In genomic region chr7:16652255-16652583, GRCh38 we compare ENCODE assay signal across 24 cellular contexts. TPM values are rescaled to one million over a fixed set of nuclear protein-coding genes. Genes with fewer than 3 reads are reported as not detected.
DNase-seq lines count a peak whose midpoint lies in the region; ATAC-seq, FAIRE-seq and TF ChIP-seq lines count a peak whose summit lies in the region.
"Had no signal": no experiment of that assay in that cellular context is flagged by ENCODE, and none has a peak within 500 bp of the region (broad histone marks: within the 10 kb centered on the region; RNA-seq: fewer than 3 reads in every experiment).

No MANE protein-coding gene starts in this region.

- peaks cover 7 to 12% of the 10 kb centered on the region in 2 experiments for H4K20me1 ChIP-seq in H1 (replicated peaks in 1 of 2; ENCODE audit: control insufficient read depth in 1 of 2, insufficient read depth in 2 of 2, low read length in 2 of 2)

- DNase-seq in NCI-H69 (lab: John Stamatoyannopoulos, UW) (peak; percentile 28), H1 (ENCODE audit: low read depth in 1 of 2, low spot score in 2 of 2) (no peak), left ventricle myocardium inferior (no peak), trophoblast cell (peak in 1 of 2 donors; percentile 32), NCI-H226 (no peak), NCI-H526 (lab: John Stamatoyannopoulos, UW) (no peak)
- DNase-seq: activated CD4-positive, alpha-beta memory T cell treated with anti-CD3 and anti-CD28 coated beads for 36 hours; activated CD8-positive, alpha-beta memory T cell treated with anti-CD3 and anti-CD28 coated beads, Interleukin-2, amount 50 U/mL, for 48 hours; activated naive CD4-positive, alpha-beta T cell treated with anti-CD3 and anti-CD28 coated beads, Interleukin-2, amount 10 ng/mL, durations not matched to agents 7 days and 5 days; central memory CD4-positive, alpha-beta T cell; H7; kidney; NCI-H2029 treated with DMSO at 0.1 percent for 48 hours; NCI-H774; posterior cingulate gyrus; stimulated activated naive CD8-positive, alpha-beta T cell treated with anti-CD3 and anti-CD28 coated beads, Interleukin-15, Interleukin-2, amounts not matched to agents 100 U/mL and 50 U/mL, for 24 hours; T-cell had no signal

- no peak overlapping the region for H4K12ac ChIP-seq in trophoblast cell (ENCODE audit: low read depth, low read length)

- POLR2A ChIA-PET in H1 (lab: Charles Lee; ENCODE audit: partially characterized antibody) = interaction anchor here (0.8 to 1.4 kb wide), 2 partner anchors 12 to 15 kb away, joined by 3 to 4 read pairs; no protein-coding TSS in a partner anchor

- no peak overlapping the region for H2BK15ac ChIP-seq in H1 (ENCODE audit: low read length)

- H3K23ac ChIP-seq in H1 (ENCODE audit: insufficient read length) (no peak overlapping the region), trophoblast cell (ENCODE audit: low read length) (no peak overlapping the region)

- no peak overlapping the region for H3K14ac ChIP-seq in H1 (ENCODE audit: insufficient read length)
- H3K14ac ChIP-seq in trophoblast cell (ENCODE audit: low read length) = no peak overlapping the region

- intact Hi-C loops in left ventricle myocardium inferior (cut with micrococcal nuclease) = no loop called here

- WGBS in H1 (ENCODE audit: extremely low coverage in 1 of 2, insufficient coverage in 1 of 2, insufficient read length in 1 of 2, insufficient replicate concordance in 2 of 2, low coverage in 1 of 2, low lambda C conversion rate in 2 of 2, missing lambda C conversion rate in 1 of 2), 2 experiments = 92% methylated on average over 7 of the region's 7 CpGs; no CpG with 5 or more reads in 1 of the 2 experiments
- no CpG with 5 or more reads among the region's 7 CpGs for WGBS in trophoblast cell (ENCODE audit: extremely low coverage, insufficient coverage, insufficient read length)

- no peak overlapping the region for H4K5ac ChIP-seq in H1 (ENCODE audit: insufficient read length, low read depth, low read length)

- TF ChIP-seq POLR2A in H1 (IDR thresholded peaks at IDR 0.05; ENCODE audit: control extremely low read depth in 1 of 2, low read depth in 2 of 2, low read length in 2 of 2) (no peak), GM18505 (IDR thresholded peaks at IDR 0.05; ENCODE audit: borderline replicate concordance, extremely low read depth, insufficient read depth, insufficient read length) (no peak)

- no peak overlapping the region for H3K4ac ChIP-seq in H1 (replicated peaks; ENCODE audit: insufficient read length, low read depth, low read length)
- peak overlapping the region; percentile 30 for H3K4ac ChIP-seq in trophoblast cell (ENCODE audit: low read depth, low read length)

- no peak overlapping the region for H4K91ac ChIP-seq in H1 (replicated peaks; ENCODE audit: insufficient read length, low read length)
- no peak overlapping the region for H4K91ac ChIP-seq in trophoblast cell (ENCODE audit: low read depth, low read length)

- H3K4me2 ChIP-seq in H1 (ENCODE audit: insufficient read depth in 1 of 2, low read depth in 2 of 2, low read length in 2 of 2) (no peak overlapping the region), trophoblast cell (ENCODE audit: low read length) (no peak overlapping the region)

- no peak for TF ChIP-seq RAD21 in H1 (IDR thresholded peaks at IDR 0.05 in 1 of 2, conservative IDR thresholded peaks at IDR 0.05 in 1 of 2; ENCODE audit: low read depth in 2 of 2, low read length in 2 of 2)

- H3K79me1 ChIP-seq in H1 (ENCODE audit: low read depth, low read length) (peaks cover 5% of the 10 kb centered on the region; the same call in 1 of the 2 replicates), trophoblast cell (ENCODE audit: low read length) (peaks cover 2% of the 10 kb centered on the region)

- TF ChIP-seq EP300 in H1 (IDR thresholded peaks at IDR 0.05; ENCODE audit: borderline replicate concordance in 1 of 2, low read depth in 2 of 2, low read length in 2 of 2) = no peak

- ATAC-seq in GM18505 (IDR thresholded peaks at IDR 0.05; ENCODE audit: unreplicated experiment) (no peak), GM19328 (IDR thresholded peaks at IDR 0.05; ENCODE audit: unreplicated experiment) (no peak)
- ATAC-seq: activated CD4-positive, CD25-positive, alpha-beta regulatory T cell treated with anti-CD3 and anti-CD28 coated beads, Interleukin-2, amount 50 U/mL, for 24 hours; GM12878; stimulated activated naive CD8-positive, alpha-beta T cell treated with anti-CD3 and anti-CD28 coated beads, Interleukin-15, Interleukin-2, amounts not matched to agents 100 U/mL and 50 U/mL, for 24 hours; T-cell had no signal

- no peak overlapping the region for H4K8ac ChIP-seq in H1 (ENCODE audit: extremely low read depth, insufficient read depth, low read length)
- H4K8ac ChIP-seq in trophoblast cell (ENCODE audit: low read depth, low read length) = no peak overlapping the region

- H2BK12ac ChIP-seq in H1 (ENCODE audit: low read depth, low read length) = no peak overlapping the region
- H2BK12ac ChIP-seq in trophoblast cell (ENCODE audit: low read length) = no peak overlapping the region

- no peak overlapping the region for H2AFZ ChIP-seq in H1 (ENCODE audit: low read length)
- no peak overlapping the region for H2AFZ ChIP-seq in trophoblast cell (ENCODE audit: insufficient read depth, low read length, poor library complexity)

- H3K56ac ChIP-seq in H1 (replicated peaks; ENCODE audit: insufficient read length, low read depth, low read length) = no peak overlapping the region

- FAIRE-seq in H1 (lab: Jason Lieb, UNC) = no peak
- FAIRE-seq: GM12878, kidney, RCC 7860 had no signal

- TF ChIP-seq CTCF in H1 (IDR thresholded peaks at IDR 0.05; ENCODE audit: control extremely low read depth in 1 of 3, insufficient read depth in 1 of 3, low read depth in 1 of 3, low read length in 3 of 3) (no peak), left ventricle myocardium inferior (IDR thresholded peaks at IDR 0.05; ENCODE audit: borderline replicate concordance) (no peak)

- H3K4me3 ChIP-seq in H1 (ENCODE audit: extremely low read depth in 1 of 4, insufficient read depth in 2 of 4, low read depth in 3 of 4, low read length in 4 of 4) (no peak overlapping the region), left ventricle myocardium inferior (peak overlapping the region; percentile 11), trophoblast cell (ENCODE audit: low read depth, low read length) (no peak overlapping the region)
- H3K4me3 ChIP-seq: ascending aorta, GM12878, thoracic aorta had no signal

- H3K9me3 ChIP-seq in H1 (ENCODE audit: insufficient read depth in 2 of 2, low read depth in 1 of 2, low read length in 1 of 2) (no peaks in the 10 kb centered on the region), left ventricle myocardium inferior (replicated peaks) (no peaks in the 10 kb centered on the region), trophoblast cell (ENCODE audit: insufficient read depth, low read depth, low read length) (no peaks in the 10 kb centered on the region)
- H3K9me3 ChIP-seq: ascending aorta, thoracic aorta had no signal

- no peaks in the 10 kb centered on the region for H3K36me3 ChIP-seq in H1 (ENCODE audit: control insufficient read depth in 2 of 4, insufficient read depth in 4 of 4, low read length in 3 of 4)
- H3K36me3 ChIP-seq in left ventricle myocardium inferior = no peaks in the 10 kb centered on the region
- peaks cover 0 to 2% of the 10 kb centered on the region in 2 experiments for H3K36me3 ChIP-seq in trophoblast cell (ENCODE audit: control insufficient read depth in 1 of 2, insufficient read depth in 2 of 2, low read length in 2 of 2)
- H3K36me3 ChIP-seq: ascending aorta, thoracic aorta had no signal

- H3K4me1 ChIP-seq in H1 (replicated peaks in 1 of 4; ENCODE audit: control insufficient read depth in 3 of 4, insufficient read depth in 4 of 4, low read length in 3 of 4) (peaks cover 2 to 11% (median 5%) of the 10 kb centered on the region in 4 experiments; a peak in 4 of 7 replicates), left ventricle myocardium inferior (peaks cover 95% of the 10 kb centered on the region), trophoblast cell (ENCODE audit: control insufficient read depth in 1 of 2, insufficient read depth in 2 of 2, low read length in 2 of 2) (peaks cover 2% of the 10 kb centered on the region in 2 experiments)

- H3K23me2 ChIP-seq in H1 (ENCODE audit: low read depth, low read length) = no peaks in the 10 kb centered on the region; the same call in 1 of the 2 replicates

- H3K18ac ChIP-seq in H1 (ENCODE audit: extremely low read depth, low read length) (no peak overlapping the region), trophoblast cell (ENCODE audit: low read length) (no peak overlapping the region)

- CTCF ChIA-PET in H1 (lab: Charles Lee; ENCODE audit: partially characterized antibody) = no interaction called here

- H2AK5ac ChIP-seq in H1 (ENCODE audit: low read depth, low read length) = no peak overlapping the region
- H2AK5ac ChIP-seq in trophoblast cell (ENCODE audit: low read length) = no peak overlapping the region

- peaks cover 13 to 99% of the 10 kb centered on the region in 2 experiments for H3K79me2 ChIP-seq in H1 (ENCODE audit: control insufficient read depth in 1 of 2, insufficient read depth in 2 of 2, low read length in 2 of 2)
- H3K79me2 ChIP-seq in trophoblast cell (ENCODE audit: control insufficient read depth, insufficient read depth, low read length, poor library complexity) = peaks cover 12% of the 10 kb centered on the region

- no peak overlapping the region for H3K9ac ChIP-seq in H1 (replicated peaks in 1 of 4; ENCODE audit: extremely low read depth in 1 of 4, low read depth in 3 of 4, low read length in 3 of 4)
- H3K9ac ChIP-seq in trophoblast cell (ENCODE audit: low read length) = no peak overlapping the region

- H3K27ac ChIP-seq in H1 (ENCODE audit: low read depth, low read length) (no peak overlapping the region), left ventricle myocardium inferior (replicated peaks) (peak overlapping the region; percentile 93), trophoblast cell (ENCODE audit: low read depth, low read length) (no peak overlapping the region)
- H3K27ac ChIP-seq: ascending aorta, thoracic aorta had no signal

- no peak overlapping the region for H2BK5ac ChIP-seq in H1 (ENCODE audit: low read depth, low read length)
- H2BK5ac ChIP-seq in trophoblast cell (ENCODE audit: low read depth, low read length, poor library complexity) = no peak overlapping the region

- H2BK120ac ChIP-seq in H1 (replicated peaks; ENCODE audit: low read depth, low read length) = no peak overlapping the region
- H2BK120ac ChIP-seq in trophoblast cell (ENCODE audit: insufficient read depth, low read length, poor library complexity) = no peak overlapping the region

- H2BK20ac ChIP-seq in H1 (ENCODE audit: low read length) = no peak overlapping the region

- no peaks in the 10 kb centered on the region for H3K27me3 ChIP-seq in H1 (replicated peaks in 1 of 4; ENCODE audit: control insufficient read depth in 3 of 4, extremely low read depth in 1 of 4, insufficient read depth in 3 of 4, low read length in 3 of 4)
- H3K27me3 ChIP-seq in left ventricle myocardium inferior (ENCODE audit: low read depth) = no peaks in the 10 kb centered on the region
- no peaks in the 10 kb centered on the region for H3K27me3 ChIP-seq in trophoblast cell (ENCODE audit: insufficient read depth, low read length)
- H3K27me3 ChIP-seq: ascending aorta had no signal

RNA-seq across cellular contexts. Expression of gene BZW2, which starts 6.2 kb away (rescaled TPM):
- 98.4 and 103 TPM in 2 replicates for total RNA-seq in H1 (2021; fragmentation: NEBNext Ultra II Directional; extraction: Animal tissue kit (Norgen Biotek cat#: 25700))
- 26.0 and 32.3 TPM in 2 replicates for polyA plus RNA-seq in H1 (2011; rRNA removed)
- 52.7 TPM for polyA plus RNA-seq in H1 (2011; cell fraction: cytosol; rRNA removed)
- 30.7 TPM for polyA plus RNA-seq in H1 (2011; cell fraction: nucleus; rRNA removed)
- polyA plus RNA-seq in H1 (2012, experiment 1 of 2) = 82.8 to 107 TPM (median 92.9 TPM) in 4 replicates
- polyA plus RNA-seq in H1 (2012, experiment 2 of 2) = 19.8 TPM
- 84.6 TPM for polyA plus RNA-seq in H1 (2013, experiment 1 of 2)
- polyA plus RNA-seq in H1 (2013, experiment 2 of 2) = 88.8 TPM
- 34.5 and 44.4 TPM in 2 replicates for polyA minus RNA-seq in H1 (2011; rRNA and poly(A)+ RNA removed)
- 39.7 TPM for polyA minus RNA-seq in H1 (2011; cell fraction: cytosol; rRNA and poly(A)+ RNA removed)
- polyA minus RNA-seq in H1 (2011; cell fraction: nucleus; rRNA and poly(A)+ RNA removed) = 31.1 TPM
- total RNA-seq in left ventricle myocardium inferior = 308 TPM
- polyA plus RNA-seq in trophoblast cell (2013) = 239 and 252 TPM in 2 replicates

RNA-seq across cellular contexts. Expression of gene ANKMY2, which starts 6.7 kb away (rescaled TPM):
- total RNA-seq in H1 (2021; fragmentation: NEBNext Ultra II Directional; extraction: Animal tissue kit (Norgen Biotek cat#: 25700)) = 9.3 and 9.6 TPM in 2 replicates
- 3.8 and 5.2 TPM in 2 replicates for polyA plus RNA-seq in H1 (2011; rRNA removed)
- 8.8 TPM for polyA plus RNA-seq in H1 (2011; cell fraction: cytosol; rRNA removed)
- polyA plus RNA-seq in H1 (2011; cell fraction: nucleus; rRNA removed) = 3.3 TPM
- 6.6 to 15.1 TPM (median 9.7 TPM) in 4 replicates for polyA plus RNA-seq in H1 (2012, experiment 1 of 2)
- 0.77 TPM for polyA plus RNA-seq in H1 (2012, experiment 2 of 2)
- polyA plus RNA-seq in H1 (2013, experiment 1 of 2) = 5.9 TPM
- polyA plus RNA-seq in H1 (2013, experiment 2 of 2) = 6.8 TPM
- 10.8 and 17.4 TPM in 2 replicates for polyA minus RNA-seq in H1 (2011; rRNA and poly(A)+ RNA removed)
- 4.1 TPM for polyA minus RNA-seq in H1 (2011; cell fraction: cytosol; rRNA and poly(A)+ RNA removed)
- 7.4 TPM for polyA minus RNA-seq in H1 (2011; cell fraction: nucleus; rRNA and poly(A)+ RNA removed)
- 28.9 TPM for total RNA-seq in left ventricle myocardium inferior
- 17.7 and 18.1 TPM in 2 replicates for polyA plus RNA-seq in trophoblast cell (2013)
